ENCODE assay signal across 7 cellular contexts in genomic region chr5:72307573-72307967, GRCh38. TPM values are rescaled to one million over a fixed set of nuclear protein-coding genes. Genes with fewer than 3 reads are reported as not detected.
DNase-seq lines count a peak whose midpoint lies in the region; ATAC-seq and TF ChIP-seq lines count a peak whose summit lies in the region.

No MANE protein-coding gene starts in this region.

- intact Hi-C loops in right cardiac atrium (cut with DNase I) (loop anchor here (5.0 to 10.0 kb wide), 4 partner anchors 163 to 525 kb away; no protein-coding TSS in a partner anchor), spleen (cut with DNase I; ENCODE audit: low total_unique reads) (loop anchor here (10.0 kb wide), 2 partner anchors 173 to 523 kb away; no protein-coding TSS in a partner anchor)

- DNase-seq in HFF-Myc (ENCODE audit: extremely low read depth, low read depth) (no peak), right cardiac atrium (no peak), spleen (no peak), inferior parietal cortex (ENCODE audit: extremely low spot score) (no peak)

- H3K4me1 ChIP-seq in right cardiac atrium (ENCODE audit: control insufficient read depth, insufficient read depth, low read length) = no peaks in the 10 kb centered on the region
- peaks cover 0 to 48% (median 24%) of the 10 kb centered on the region in 6 donors for H3K4me1 ChIP-seq in spleen

- ATAC-seq in right cardiac atrium = no peak
- ATAC-seq in GM18907 (IDR thresholded peaks at IDR 0.05; ENCODE audit: unreplicated experiment) = no peak
- no peak for ATAC-seq in HG02870 (IDR thresholded peaks at IDR 0.05; ENCODE audit: unreplicated experiment)

- peak overlapping the region; percentile 64 for H3K4me3 ChIP-seq in HFF-Myc (replicated peaks; ENCODE audit: low read depth, low read length)
- H3K4me3 ChIP-seq in WI38 (ENCODE audit: low read depth, low read length) = peak overlapping the region; percentile 75
- H3K4me3 ChIP-seq in right cardiac atrium (ENCODE audit: low read length) = peak overlapping the region; percentile 45
- H3K4me3 ChIP-seq in spleen = peak overlapping the region; percentile 68 to 90 (median 72)

- TF ChIP-seq CTCF in HFF-Myc (IDR thresholded peaks at IDR 0.05; ENCODE audit: low read depth, low read length, missing control alignments) (no peak), WI38 (IDR thresholded peaks at IDR 0.05; ENCODE audit: low read depth, low read length) (no peak), spleen (IDR thresholded peaks at IDR 0.05 in 8 of 11, conservative IDR thresholded peaks at IDR 0.05 in 3 of 11) (no peak)

- no peak for TF ChIP-seq POLR2A in spleen (IDR thresholded peaks at IDR 0.05)

- H3K9me3 ChIP-seq in right cardiac atrium (ENCODE audit: control insufficient read depth, low read length) (no peaks in the 10 kb centered on the region), spleen (no peaks in the 10 kb centered on the region)

- WGBS in right cardiac atrium = 10% methylated on average over 8 of the region's 8 CpGs
- WGBS in spleen, 5 donors = 3 to 7% (median 4%) methylated on average over 8 of the region's 8 CpGs

- H3K27me3 ChIP-seq in right cardiac atrium (ENCODE audit: control insufficient read depth, insufficient read depth) (no peaks in the 10 kb centered on the region), spleen (replicated peaks in 1 of 7) (no peaks in the 10 kb centered on the region)

- H3K27ac ChIP-seq in right cardiac atrium (ENCODE audit: low read length) = peak overlapping the region; percentile 82
- H3K27ac ChIP-seq in spleen = peak overlapping the region; percentile 89 to 97 (median 96)

- H3K36me3 ChIP-seq in spleen = peaks cover 0 to 37% (median 25%) of the 10 kb centered on the region in 6 donors

RNA-seq across cellular contexts. Expression of gene MRPS27, which starts 12.5 kb away (rescaled TPM):
- total RNA-seq in right cardiac atrium (10 to 100 TPM; 45.1 to 71.7 (median 61.2) TPM), spleen (10 to 100 TPM; 38.3 to 55.5 (median 46.4) TPM)
- polyA plus RNA-seq in right cardiac atrium (40.5 TPM), spleen (10 to 100 TPM; 23.5 to 27.9 (median 27.4) TPM)

RNA-seq across cellular contexts. Expression of gene PTCD2, which starts 12.6 kb away (rescaled TPM):
- 10 to 100 TPM; 10.1 to 14.0 (median 12.7) TPM for total RNA-seq in right cardiac atrium
- polyA plus RNA-seq in right cardiac atrium = 6.9 TPM
- total RNA-seq in spleen = 10 to 100 TPM in 1 of 7 donors, 1 to 10 TPM in 6; 6.7 to 11.7 (median 9.0) TPM
- polyA plus RNA-seq in spleen = 1 to 10 TPM; 1.2 to 2.5 (median 1.9) TPM
